ENCODE assay signal across 21 cellular contexts in the genomic region with DNA sequence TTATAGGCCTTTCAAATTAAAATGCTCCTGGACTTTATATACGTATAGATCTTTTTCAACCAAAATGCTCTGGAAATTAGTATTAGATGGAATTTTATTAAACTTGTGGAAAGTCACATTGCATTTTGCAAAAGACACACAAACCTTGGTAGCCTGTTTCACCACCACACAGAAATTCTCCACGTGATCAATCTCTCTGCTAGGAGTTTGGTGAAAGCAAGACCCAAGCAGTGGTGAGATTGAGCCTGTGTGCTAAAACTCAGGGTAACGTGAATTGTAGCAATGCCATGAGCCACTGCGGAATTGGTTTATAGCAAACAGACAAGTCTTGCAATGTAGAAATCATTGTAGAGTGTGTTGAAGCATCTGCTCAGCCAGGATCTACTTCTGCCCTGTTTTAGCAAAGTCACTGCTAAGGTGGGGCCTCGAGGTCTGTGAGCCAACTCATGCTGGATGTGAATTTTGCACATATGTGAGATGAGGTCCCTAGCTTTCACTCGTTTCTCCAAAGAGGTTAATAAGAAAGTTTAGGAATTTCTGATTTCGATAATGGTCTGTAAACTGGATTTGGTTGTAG.
DNase-seq lines count a peak whose midpoint lies in the region; ATAC-seq, FAIRE-seq and TF ChIP-seq lines count a peak whose summit lies in the region.
"Had no signal": no experiment of that assay in that cellular context is flagged by ENCODE, and none has a peak within 500 bp of the region (broad histone marks: within the 10 kb centered on the region; RNA-seq: fewer than 3 reads in every experiment).

No MANE protein-coding gene starts in this region.

- H3K4ac ChIP-seq in mesendoderm (ENCODE audit: low read depth, low read length) = no peak overlapping the region

- H2BK15ac ChIP-seq in mesendoderm (replicated peaks; ENCODE audit: low read depth) = no peak overlapping the region

- H2AK5ac ChIP-seq in mesendoderm (ENCODE audit: low read length) = no peak overlapping the region

- no peaks in the 10 kb centered on the region for H3K36me3 ChIP-seq in BLaER1
- H3K36me3 ChIP-seq in K562 (ENCODE audit: control insufficient read depth, insufficient read depth, low read length) = no peaks in the 10 kb centered on the region
- no peaks in the 10 kb centered on the region for H3K36me3 ChIP-seq in mesendoderm (ENCODE audit: control insufficient read depth, insufficient read depth, low read length)
- peaks cover 2 to 3% of the 10 kb centered on the region in 2 donors for H3K36me3 ChIP-seq in aorta (ENCODE audit: control insufficient read depth in 1 of 2, insufficient read depth in 2 of 2, low read length in 1 of 2)
- H3K36me3 ChIP-seq in SJCRH30 = peaks cover 4% of the 10 kb centered on the region; the same call in 1 of the 2 replicates
- H3K36me3 ChIP-seq: BLaER1 treated with 17β-estradiol and CSF1 and Interleukin-3, amounts not matched to agents 10 nM and 100 nM had no signal

- POLR2A ChIA-PET in K562 (lab: Yijun Ruan, JAX) = interaction anchor here (0.8 to 1.7 kb wide), 3 partner anchors 10 to 115 kb away, joined by 4 to 6 read pairs (median 6); no protein-coding TSS in a partner anchor

- peak; percentile 63 for ATAC-seq in K562
- no peak for ATAC-seq in aorta (ENCODE audit: low FRiP score)

- peak overlapping the region; percentile 32 for H3K4me2 ChIP-seq in BLaER1
- peak overlapping the region; percentile 48; the same call in 1 of the 2 replicates for H3K4me2 ChIP-seq in K562 (ENCODE audit: insufficient read depth, low read length)
- no peak overlapping the region for H3K4me2 ChIP-seq in mesendoderm (ENCODE audit: low read length)

- H3K79me2 ChIP-seq in K562 (ENCODE audit: control insufficient read depth, insufficient read depth, low read length) (no peaks in the 10 kb centered on the region), mesendoderm (ENCODE audit: control insufficient read depth, insufficient read depth, low read length) (no peaks in the 10 kb centered on the region)

- 33% methylated on average over 6 of the region's 7 CpGs for WGBS in K562 (ENCODE audit: insufficient coverage, low coverage, missing lambda C conversion rate)
- 100% methylated on average over 1 of the region's 7 CpGs for whole genome bisulfite sequencing in mesendoderm (ENCODE audit: extremely low coverage, insufficient coverage, low lambda C conversion rate)
- 67 to 80% methylated on average over 6 to 7 of the region's 7 CpGs for WGBS in aorta, 2 donors

- CTCF ChIA-PET in K562 (lab: Yijun Ruan, JAX; ENCODE audit: low intra/inter-chr PET ratio) = no interaction called here

- TF ChIP-seq POLR2A in K562 (conservative IDR thresholded peaks at IDR 0.05) = no peak

- no peak overlapping the region for H3K23ac ChIP-seq in mesendoderm (ENCODE audit: low read length)

- H4K5ac ChIP-seq in mesendoderm (ENCODE audit: low read length) = no peak overlapping the region

- intact Hi-C loops in K562 (cut with micrococcal nuclease) = loop anchor here (5.0 kb wide), 1 partner anchor 107 kb away; no protein-coding TSS in a partner anchor
- intact Hi-C loops in aorta (cut with DNase I) = no loop called here

- H3K18ac ChIP-seq in mesendoderm (ENCODE audit: low read length) = no peak overlapping the region

- H3K27me3 ChIP-seq in BLaER1 = no peaks in the 10 kb centered on the region; the same call in 1 of the 2 replicates
- no peaks in the 10 kb centered on the region for H3K27me3 ChIP-seq in K562 (ENCODE audit: control insufficient read depth in 2 of 2, insufficient read depth in 2 of 2, low read length in 2 of 2)
- H3K27me3 ChIP-seq in mesendoderm (ENCODE audit: insufficient read depth, low read length, poor library complexity) = no peaks in the 10 kb centered on the region
- no peaks in the 10 kb centered on the region for H3K27me3 ChIP-seq in aorta (ENCODE audit: control insufficient read depth in 1 of 2, insufficient read depth in 2 of 2, low read length in 1 of 2)
- H3K27me3 ChIP-seq in SJCRH30 = no peaks in the 10 kb centered on the region
- H3K27me3 ChIP-seq: BLaER1 treated with 17β-estradiol and CSF1 and Interleukin-3, amounts not matched to agents 10 nM and 100 nM had no signal

- no peak overlapping the region for H4K8ac ChIP-seq in mesendoderm (ENCODE audit: low read depth, low read length)

- H3K9me3 ChIP-seq in BLaER1 (no peaks in the 10 kb centered on the region), K562 (replicated peaks; ENCODE audit: control insufficient read depth, insufficient read depth, low read depth, low read length) (no peaks in the 10 kb centered on the region), aorta (ENCODE audit: control insufficient read depth, low read length) (no peaks in the 10 kb centered on the region), SJCRH30 (replicated peaks) (no peaks in the 10 kb centered on the region)
- H3K9me3 ChIP-seq: BLaER1 treated with 17β-estradiol and CSF1 and Interleukin-3, amounts not matched to agents 10 nM and 100 nM had no signal

- peak overlapping the region; percentile 71 for H2AFZ ChIP-seq in K562 (ENCODE audit: low read depth, low read length)
- H2AFZ ChIP-seq: GM23248 had no signal

- peaks cover 51% of the 10 kb centered on the region for H3K4me1 ChIP-seq in BLaER1
- peaks cover 25 to 89% of the 10 kb centered on the region in 2 experiments for H3K4me1 ChIP-seq in K562 (replicated peaks in 1 of 2; ENCODE audit: control insufficient read depth in 2 of 2, insufficient read depth in 2 of 2, low read length in 2 of 2)
- peaks cover 4% of the 10 kb centered on the region for H3K4me1 ChIP-seq in mesendoderm (ENCODE audit: control insufficient read depth, low read depth, low read length)
- H3K4me1 ChIP-seq in aorta (ENCODE audit: control insufficient read depth in 1 of 2, insufficient read depth in 2 of 2, low read length in 2 of 2) = peaks cover 10 to 12% of the 10 kb centered on the region in 2 donors
- H3K4me1 ChIP-seq in SJCRH30 = peaks cover 17% of the 10 kb centered on the region

- no peak for TF ChIP-seq RAD21 in K562 (CRISPR knock-in tag; conservative IDR thresholded peaks at IDR 0.05 in 1 of 2, IDR thresholded peaks at IDR 0.05 in 1 of 2)

- no peak overlapping the region for H2BK120ac ChIP-seq in mesendoderm (ENCODE audit: low read depth, low read length)

- H3K27ac ChIP-seq in BLaER1 (no peak overlapping the region), K562 (ENCODE audit: extremely low read depth, low read depth, low read length) (peak overlapping the region; percentile 63), mesendoderm (ENCODE audit: low read depth, low read length) (no peak overlapping the region), aorta (ENCODE audit: low read depth in 1 of 2, low read length in 2 of 2) (no peak overlapping the region), SJCRH30 (no peak overlapping the region)
- H3K27ac ChIP-seq: BLaER1 treated with 17β-estradiol and CSF1 and Interleukin-3, amounts not matched to agents 10 nM and 100 nM; GM23248 had no signal

- in situ Hi-C loops in K562 (cut with MboI) = no loop called here

- H4K20me1 ChIP-seq in BLaER1 = no peaks in the 10 kb centered on the region
- no peaks in the 10 kb centered on the region for H4K20me1 ChIP-seq in K562 (replicated peaks; ENCODE audit: control insufficient read depth, insufficient read depth, low read length)
- H4K20me1 ChIP-seq: BLaER1 treated with 17β-estradiol and CSF1 and Interleukin-3, amounts not matched to agents 10 nM and 100 nM had no signal

- TF ChIP-seq EP300 in K562 (IDR thresholded peaks at IDR 0.05; ENCODE audit: low read length) = 0 out of 2 replicates have a peak, but pooled peaks have one; percentile 8

- BruUV-seq in K562 (replicated peaks; lab: Mats Ljungman, UMichigan) = no TSS peak

- peak; percentile 59 for FAIRE-seq in K562 (lab: Jason Lieb, UNC)
- FAIRE-seq: GM12891, GM18507, H1 had no signal

- H3K79me1 ChIP-seq in mesendoderm (ENCODE audit: low read length) = no peaks in the 10 kb centered on the region

- no peak overlapping the region for H3K9ac ChIP-seq in BLaER1
- H3K9ac ChIP-seq in K562 (ENCODE audit: insufficient read depth in 1 of 2, low read depth in 2 of 2, low read length in 2 of 2) = peak overlapping the region; percentile 10 to 36; a peak in 1 of 4 replicates
- H3K9ac ChIP-seq in mesendoderm (ENCODE audit: low read length) = no peak overlapping the region
- H3K9ac ChIP-seq: BLaER1 treated with 17β-estradiol and CSF1 and Interleukin-3, amounts not matched to agents 10 nM and 100 nM; GM23248 had no signal

- H3K56ac ChIP-seq in mesendoderm (ENCODE audit: low read length) = peak overlapping the region; percentile 19

- H3K4me3 ChIP-seq in BLaER1 (no peak overlapping the region), K562 (no peak overlapping the region), mesendoderm (ENCODE audit: low read length) (no peak overlapping the region), aorta (ENCODE audit: low read length in 2 of 2) (no peak overlapping the region), SJCRH30 (no peak overlapping the region)
- H3K4me3 ChIP-seq: BLaER1 treated with 17β-estradiol and CSF1 and Interleukin-3, amounts not matched to agents 10 nM and 100 nM; GM23248 had no signal

- H2BK5ac ChIP-seq in mesendoderm (ENCODE audit: low read length) = no peak overlapping the region

- no peaks in the 10 kb centered on the region for H3K9me1 ChIP-seq in K562 (ENCODE audit: control insufficient read depth, insufficient read depth, low read length)

- TF ChIP-seq CTCF in K562 (IDR thresholded peaks at IDR 0.05 in 2 of 3, conservative IDR thresholded peaks at IDR 0.05 in 1 of 3; ENCODE audit: insufficient read depth in 2 of 3, low read depth in 1 of 3, low read length in 3 of 3) (no peak), GM20000 (IDR thresholded peaks at IDR 0.05; ENCODE audit: extremely low read depth, missing control alignments) (no peak)

- DNase-seq in OCI-M1 (lab: John Stamatoyannopoulos, UW) (peak; percentile 67), K562 (ENCODE audit: extremely low read depth in 1 of 4, low spot score in 3 of 4) (peak in 2 of 4 experiments; percentile 57 to 64), mesendoderm (no peak), GM20000 (ENCODE audit: low spot score) (no peak), aorta (no peak), SJCRH30 (no peak), AML-193 (lab: John Stamatoyannopoulos, UW) (no peak)
- DNase-seq: 8988T; Calu3; CD4-positive, alpha-beta T cell; COR-L47; DMS79 treated with DMSO at 0.1 percent for 48 hours; GF-D8; GM23248; H7; HCEC 1CT had no signal

TF ChIP-seq in K562, 482 proteins besides CTCF, POLR2A, EP300 and RAD21 (continues in another document):
- TF ChIP-seq CBX1 (IDR thresholded peaks at IDR 0.05; ENCODE audit: low read depth) = no peak
- no peak for TF ChIP-seq DIDO1 (tag; IDR thresholded peaks at IDR 0.05; ENCODE audit: low read depth)
- no peak for TF ChIP-seq TAF15 (IDR thresholded peaks at IDR 0.05; ENCODE audit: low read depth, low read length)
- peak; percentile 1 for TF ChIP-seq SMARCB1 (IDR thresholded peaks at IDR 0.05; ENCODE audit: insufficient read length, low read depth)
- no peak for TF ChIP-seq RBFOX2 (IDR thresholded peaks at IDR 0.05; ENCODE audit: low read depth, low read length)
- no peak for TF ChIP-seq STAT5A (IDR thresholded peaks at IDR 0.05; ENCODE audit: borderline replicate concordance, low read length)
- TF ChIP-seq TRIM24 (IDR thresholded peaks at IDR 0.05) = no peak
- TF ChIP-seq ZNF124 (CRISPR knock-in tag; IDR thresholded peaks at IDR 0.05) = no peak
- no peak for TF ChIP-seq ZC3H8 (IDR thresholded peaks at IDR 0.05)
- TF ChIP-seq CXXC5 (CRISPR knock-in tag; IDR thresholded peaks at IDR 0.05) = no peak
- TF ChIP-seq ZNF79 (CRISPR knock-in tag; IDR thresholded peaks at IDR 0.05; ENCODE audit: low read depth) = no peak

Comparison
In these comparisons a context has a peak if more than half of its experiments do, and no peak if none do; other contexts are left out.
1. H3K9ac ChIP-seq: peak in K562 (2 of 2); none in BLaER1 (single experiment) and mesendoderm (single experiment).